In genomic region chr2:167275066-167275465, GRCh38 we compare ENCODE assay signal across 33 cellular contexts. TPM values are rescaled to one million over a fixed set of nuclear protein-coding genes. Genes with fewer than 3 reads are reported as not detected.
"Had no signal": no experiment of that assay in that cellular context is flagged by ENCODE, and none has a peak within 500 bp of the region (broad histone marks: within the 10 kb centered on the region; RNA-seq: fewer than 3 reads in every experiment).

No MANE protein-coding gene starts in this region.

- H3K27me3 Mint-ChIP-seq: activated naive CD8-positive, alpha-beta T cell treated with anti-CD3 and anti-CD28 coated beads, Interleukin-2, amount 10 ng/mL, durations not matched to agents 7 days and 5 days; brain; effector memory CD8-positive, alpha-beta T cell; naive B cell; stimulated activated naive B cell treated with anti-CD40 and anti-IgM and Interleukin-4, amounts not matched to agents 10 μg/mL and 1 μg/mL and 100 μg/mL, for 72 hours had no signal

- H3K9me3 Mint-ChIP-seq: activated naive CD4-positive, alpha-beta T cell treated with anti-CD3 and anti-CD28 coated beads for 36 hours; activated naive CD8-positive, alpha-beta T cell treated with anti-CD3 and anti-CD28 coated beads, Interleukin-2, amount 10 ng/mL, durations not matched to agents 7 days and 5 days; brain; mesothelial cell of epicardium; nephron progenitor cell; T-helper 2 cell treated with Interferon-gamma antibody and Interleukin-4, amounts not matched to agents 5 μg/mL and 100 μg/mL, for 36 hours had no signal

- H3K27ac ChIP-seq: ascending aorta, cardiac muscle cell, pancreas, prostate gland, skin epidermis, stomach, thyroid gland, upper lobe of left lung, vagina had no signal

- H3K36me3 Mint-ChIP-seq: activated naive CD8-positive, alpha-beta T cell treated with anti-CD3 and anti-CD28 coated beads, Interleukin-2, amount 10 ng/mL, durations not matched to agents 7 days and 5 days; brain; mesothelial cell of epicardium; naive B cell; stimulated activated naive B cell treated with anti-CD40 and anti-IgM and Interleukin-4, amounts not matched to agents 10 μg/mL and 1 μg/mL and 100 μg/mL, for 72 hours had no signal

- H3K36me3 ChIP-seq: ascending aorta, cardiac muscle cell, pancreas, prostate gland, stomach, thyroid gland, upper lobe of left lung, vagina had no signal

- H3K4me3 Mint-ChIP-seq: activated naive CD4-positive, alpha-beta T cell treated with anti-CD3 and anti-CD28 coated beads for 36 hours; activated naive CD8-positive, alpha-beta T cell treated with anti-CD3 and anti-CD28 coated beads, Interleukin-2, amount 10 ng/mL, durations not matched to agents 7 days and 5 days; brain; effector memory CD8-positive, alpha-beta T cell; mesothelial cell of epicardium; naive B cell; nephron progenitor cell; stimulated activated naive B cell treated with anti-CD40 and anti-IgM and Interleukin-4, amounts not matched to agents 10 μg/mL and 1 μg/mL and 100 μg/mL, for 72 hours; T-helper 2 cell treated with Interferon-gamma antibody and Interleukin-4, amounts not matched to agents 5 μg/mL and 100 μg/mL, for 36 hours had no signal

- ATAC-seq: effector memory CD8-positive, alpha-beta T cell; left cardiac atrium; left ventricle myocardium superior; pancreas; sciatic nerve; stimulated activated naive B cell treated with anti-CD40 and anti-IgM and Interleukin-4, amounts not matched to agents 10 μg/mL and 1 μg/mL and 100 μg/mL, for 72 hours had no signal

- H3K27me3 ChIP-seq: ascending aorta, cardiac muscle cell, pancreas, stomach, thyroid gland, upper lobe of left lung, vagina had no signal

- DNase-seq: activated CD4-positive, alpha-beta T cell treated with anti-CD3 and anti-CD28 coated beads for 4 hours; activated CD4-positive, alpha-beta T cell treated with anti-CD3 and anti-CD28 coated beads, Interleukin-2, amount 50 U/mL, for 48 hours; activated CD8-positive, alpha-beta memory T cell treated with anti-CD3 and anti-CD28 coated beads for 24 hours; activated effector memory CD4-positive, alpha-beta T cell treated with Interleukin-2 at 50 U/mL for 16 hours; activated naive CD4-positive, alpha-beta T cell treated with anti-CD3 and anti-CD28 coated beads for 36 hours; activated naive CD8-positive, alpha-beta T cell treated with anti-CD3 and anti-CD28 coated beads, Interleukin-2, amount 10 ng/mL, durations not matched to agents 7 days and 5 days; cortex of kidney; effector memory CD8-positive, alpha-beta T cell; head of caudate nucleus; hippocampal formation; left cardiac atrium; left ventricle myocardium superior; mammary epithelial cell; naive B cell; nephron progenitor cell; nucleus accumbens; pancreas; retina; stimulated activated CD4-positive, alpha-beta T cell treated with anti-CD3 and anti-CD28 coated beads, Interleukin-1b, Interleukin-23, amount 100 ng/mL, for 48 hours; stimulated activated naive B cell treated with anti-CD40 and anti-IgM and Interleukin-4, amounts not matched to agents 10 μg/mL and 1 μg/mL and 100 μg/mL, for 72 hours; stomach; T-helper 1 cell; thyroid gland; upper lobe of left lung had no signal

- H3K9me3 ChIP-seq: ascending aorta, pancreas, prostate gland, stomach, thyroid gland, upper lobe of left lung, vagina had no signal

- H3K27ac Mint-ChIP-seq: activated naive CD4-positive, alpha-beta T cell treated with anti-CD3 and anti-CD28 coated beads for 36 hours; activated naive CD8-positive, alpha-beta T cell treated with anti-CD3 and anti-CD28 coated beads, Interleukin-2, amount 10 ng/mL, durations not matched to agents 7 days and 5 days; brain; effector memory CD8-positive, alpha-beta T cell; mesothelial cell of epicardium; naive B cell; nephron progenitor cell; stimulated activated naive B cell treated with anti-CD40 and anti-IgM and Interleukin-4, amounts not matched to agents 10 μg/mL and 1 μg/mL and 100 μg/mL, for 72 hours; T-helper 2 cell treated with Interferon-gamma antibody and Interleukin-4, amounts not matched to agents 5 μg/mL and 100 μg/mL, for 36 hours had no signal

- H3K4me3 ChIP-seq: ascending aorta, cardiac muscle cell, pancreas, prostate gland, skin epidermis, stomach, thyroid gland, upper lobe of left lung, vagina had no signal

- H3K4me1 ChIP-seq: ascending aorta, pancreas, prostate gland, stomach, thyroid gland, upper lobe of left lung, vagina had no signal

- H3K4me1 Mint-ChIP-seq: activated naive CD8-positive, alpha-beta T cell treated with anti-CD3 and anti-CD28 coated beads, Interleukin-2, amount 10 ng/mL, durations not matched to agents 7 days and 5 days; brain; naive B cell; stimulated activated naive B cell treated with anti-CD40 and anti-IgM and Interleukin-4, amounts not matched to agents 10 μg/mL and 1 μg/mL and 100 μg/mL, for 72 hours had no signal

RNA-seq across cellular contexts. Expression of gene B3GALT1, which starts 17.7 kb away (rescaled TPM):
- total RNA-seq: activated naive CD4-positive, alpha-beta T cell treated with anti-CD3 and anti-CD28 coated beads for 36 hours; activated naive CD8-positive, alpha-beta T cell treated with anti-CD3 and anti-CD28 coated beads, Interleukin-2, amount 10 ng/mL, durations not matched to agents 7 days and 5 days; mammary epithelial cell had no signal
